ENCODE assay signal across 6 cellular contexts in the genomic region with DNA sequence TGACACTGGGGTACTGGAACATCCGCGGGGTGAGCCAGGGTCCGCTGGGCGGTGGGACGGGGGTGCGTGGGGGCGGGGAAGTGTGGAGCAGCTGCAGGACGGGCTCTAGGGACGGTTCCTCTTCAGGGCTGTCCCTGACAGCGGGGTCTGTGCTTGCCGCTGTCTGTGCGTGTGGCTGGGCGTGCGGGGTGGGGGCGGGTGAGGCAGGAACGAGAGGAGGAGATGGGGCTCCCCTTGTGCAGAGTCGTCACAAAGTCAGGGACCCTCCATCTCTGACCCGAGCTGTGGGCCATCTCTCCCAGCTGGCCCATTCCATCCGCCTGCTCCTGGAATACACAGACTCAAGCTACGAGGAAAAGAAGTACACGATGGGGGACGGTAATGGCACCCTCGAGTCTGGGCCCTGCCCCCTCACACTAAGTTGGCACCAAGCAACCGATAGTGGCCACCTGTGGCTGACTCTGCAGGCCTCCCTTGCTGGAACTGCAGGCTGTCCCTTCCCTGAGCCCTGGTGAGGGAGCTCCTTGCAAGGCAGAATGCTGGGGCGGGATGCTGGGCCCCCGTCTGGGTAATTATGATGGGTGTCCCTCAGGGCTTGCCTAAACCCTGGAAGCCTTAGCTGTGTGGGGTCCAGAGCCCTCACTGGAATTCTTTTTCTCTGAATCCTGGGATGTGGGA. TPM values are rescaled to one million over a fixed set of nuclear protein-coding genes. Genes with fewer than 3 reads are reported as not detected.
DNase-seq lines count a peak whose midpoint lies in the region; ATAC-seq, FAIRE-seq and TF ChIP-seq lines count a peak whose summit lies in the region.

No MANE protein-coding gene starts in this region.

- no peaks in the 10 kb centered on the region for H3K9me2 ChIP-seq in hepatocyte (replicated peaks; ENCODE audit: insufficient read depth)

- ATAC-seq in HG03460 (IDR thresholded peaks at IDR 0.05; ENCODE audit: unreplicated experiment), result no peak

- H2AFZ ChIP-seq in hepatocyte, result peak overlapping the region; percentile 54

- in situ Hi-C loops in transverse colon (cut with MboI; ENCODE audit: low pct_ligation_motif_present in 1 of 4, low pct_unique_long_range_greater_than_20kb in 1 of 4, low sequenced_read_pairs in 3 of 4), result loop anchor here in 1 of 4 donors (25.0 kb wide), 1 partner anchor 319 kb away; the partner anchor contains the start of gene AHCYL1

- no peak for TF ChIP-seq EP300 in transverse colon (IDR thresholded peaks at IDR 0.05; ENCODE audit: low read depth)

- no peaks in the 10 kb centered on the region for H3K27me3 ChIP-seq in hepatocyte
- no peaks in the 10 kb centered on the region for H3K27me3 ChIP-seq in transverse colon

- POLR2A ChIA-PET in activated CD4-positive, alpha-beta T cell treated with anti-CD3 and anti-CD28 coated beads, Interleukin-2, amount 10 ng/mL, durations not matched to agents 7 days and 5 days (lab: Charles Lee), result interaction anchor here (0.6 kb wide), 1 partner anchor 424 kb away, joined by 3 read pairs; no protein-coding TSS in a partner anchor

- DNase-seq in activated CD4-positive, alpha-beta T cell treated with anti-CD3 and anti-CD28 coated beads, Interleukin-2, amount 10 ng/mL, durations not matched to agents 7 days and 5 days, result no peak
- DNase-seq in activated CD4-positive, alpha-beta T cell treated with anti-CD3 and anti-CD28 coated beads, Interleukin-2, amount 50 U/mL, for 4 hours, result no peak
- DNase-seq in hepatocyte (ENCODE audit: low spot score) (no peak), transverse colon (no peak), GM19239 (ENCODE audit: insufficient read length, low spot score) (no peak)

- no peak for TF ChIP-seq CTCF in hepatocyte (IDR thresholded peaks at IDR 0.05; ENCODE audit: poor library complexity)
- no peak for TF ChIP-seq CTCF in transverse colon (IDR thresholded peaks at IDR 0.05)

- H3K4me1 ChIP-seq in hepatocyte (ENCODE audit: insufficient read depth) (peaks cover 4% of the 10 kb centered on the region), transverse colon (peaks cover 0 to 14% (median 6%) of the 10 kb centered on the region in 4 donors)

- CTCF ChIA-PET in activated CD4-positive, alpha-beta T cell treated with anti-CD3 and anti-CD28 coated beads, Interleukin-2, amount 10 ng/mL, durations not matched to agents 7 days and 5 days (lab: Charles Lee), result interaction anchor here (0.6 to 1.8 kb wide), 5 partner anchors 28 to 1271 kb away, joined by 3 to 4 read pairs (median 3); no protein-coding TSS in a partner anchor

- no peaks in the 10 kb centered on the region for H3K9me3 ChIP-seq in hepatocyte (ENCODE audit: low read depth)
- H3K9me3 ChIP-seq in transverse colon, result no peaks in the 10 kb centered on the region

- no peaks in the 10 kb centered on the region for H3K36me3 ChIP-seq in hepatocyte (replicated peaks; ENCODE audit: insufficient read depth, low read depth)
- no peaks in the 10 kb centered on the region for H3K36me3 ChIP-seq in transverse colon

- H3K4me1 Mint-ChIP-seq in activated CD4-positive, alpha-beta T cell treated with anti-CD3 and anti-CD28 coated beads, Interleukin-2, amount 10 ng/mL, durations not matched to agents 7 days and 5 days, result peaks cover 27% of the 10 kb centered on the region

- H3K27ac Mint-ChIP-seq in activated CD4-positive, alpha-beta T cell treated with anti-CD3 and anti-CD28 coated beads, Interleukin-2, amount 10 ng/mL, durations not matched to agents 7 days and 5 days, result peak overlapping the region; percentile 75

- no peaks in the 10 kb centered on the region for H4K20me1 ChIP-seq in hepatocyte (ENCODE audit: insufficient read depth, poor library complexity, severe bottlenecking)

- H3K27ac ChIP-seq in hepatocyte (peak overlapping the region; percentile 27), transverse colon (peak overlapping the region; percentile 33 to 78 (median 62))

- TF ChIP-seq POLR2A in transverse colon (IDR thresholded peaks at IDR 0.05), result no peak

- H3K9me3 Mint-ChIP-seq in activated CD4-positive, alpha-beta T cell treated with anti-CD3 and anti-CD28 coated beads, Interleukin-2, amount 10 ng/mL, durations not matched to agents 7 days and 5 days, result no peaks in the 10 kb centered on the region

- no peaks in the 10 kb centered on the region for H3K79me2 ChIP-seq in hepatocyte

- 23% methylated on average over 10 of the region's 26 CpGs for WGBS in hepatocyte (ENCODE audit: low lambda C conversion rate, missing lambda C conversion rate)
- WGBS in transverse colon (ENCODE audit: low coverage in 1 of 2), 2 donors, result 20 to 28% methylated on average over 1 to 23 of the region's 26 CpGs

- H3K4me3 Mint-ChIP-seq in activated CD4-positive, alpha-beta T cell treated with anti-CD3 and anti-CD28 coated beads, Interleukin-2, amount 10 ng/mL, durations not matched to agents 7 days and 5 days, result peak overlapping the region; percentile 75

- H3K4me3 ChIP-seq in hepatocyte, result peak overlapping the region; percentile 43
- H3K4me3 ChIP-seq in transverse colon, result peak overlapping the region; percentile 36 to 61 (median 44)

- FAIRE-seq in GM19239 (lab: Jason Lieb, UNC), result no peak

- peaks cover 2% of the 10 kb centered on the region for H3K36me3 Mint-ChIP-seq in activated CD4-positive, alpha-beta T cell treated with anti-CD3 and anti-CD28 coated beads, Interleukin-2, amount 10 ng/mL, durations not matched to agents 7 days and 5 days (ENCODE audit: low read depth)

- intact Hi-C loops in transverse colon (cut with DNase I; ENCODE audit: low total_unique reads), result no loop called here

- no peaks in the 10 kb centered on the region for H3K27me3 Mint-ChIP-seq in activated CD4-positive, alpha-beta T cell treated with anti-CD3 and anti-CD28 coated beads, Interleukin-2, amount 10 ng/mL, durations not matched to agents 7 days and 5 days

- peak overlapping the region; percentile 70 for H3K4me2 ChIP-seq in hepatocyte

RNA-seq across cellular contexts. Expression of gene GSTM2, which starts 0.4 kb away (rescaled TPM):
- 10 to 100 TPM; 33.4 to 33.5 TPM for total RNA-seq in activated CD4-positive, alpha-beta T cell treated with anti-CD3 and anti-CD28 coated beads, Interleukin-2, amount 10 ng/mL, durations not matched to agents 7 days and 5 days
- total RNA-seq in hepatocyte (46.5 and 48.7 TPM in 2 replicates), transverse colon (10 to 100 TPM; 27.0 to 87.5 (median 57.2) TPM)
- 91.4 and 106 TPM in 2 replicates for polyA plus RNA-seq in hepatocyte

RNA-seq across cellular contexts. Expression of gene GSTM4, which starts 12.4 kb away (rescaled TPM):
- total RNA-seq in activated CD4-positive, alpha-beta T cell treated with anti-CD3 and anti-CD28 coated beads, Interleukin-2, amount 10 ng/mL, durations not matched to agents 7 days and 5 days, result 10 to 100 TPM; 34.3 to 36.3 TPM
- total RNA-seq in hepatocyte, result 64.5 and 99.9 TPM in 2 replicates
- 97.4 and 116 TPM in 2 replicates for polyA plus RNA-seq in hepatocyte
- 100 to 1,000 TPM in 2 of 4 donors, 10 to 100 TPM in 2; 64.9 to 104 (median 94.8) TPM for total RNA-seq in transverse colon

RNA-seq across cellular contexts. Expression of gene GSTM1, which starts 19.4 kb away (rescaled TPM):
- total RNA-seq in activated CD4-positive, alpha-beta T cell treated with anti-CD3 and anti-CD28 coated beads, Interleukin-2, amount 10 ng/mL, durations not matched to agents 7 days and 5 days, result 10 to 100 TPM; 68.4 to 77.2 TPM
- total RNA-seq in hepatocyte, result 19.9 and 21.1 TPM in 2 replicates
- polyA plus RNA-seq in hepatocyte, result 44.3 and 47.4 TPM in 2 replicates
- 10 to 100 TPM in 1 of 4 donors, not detected in 3; 18.1 TPM for total RNA-seq in transverse colon

RNA-seq across cellular contexts. Expression of gene GSTM5, which starts 43.8 kb away (rescaled TPM):
- total RNA-seq in activated CD4-positive, alpha-beta T cell treated with anti-CD3 and anti-CD28 coated beads, Interleukin-2, amount 10 ng/mL, durations not matched to agents 7 days and 5 days, result under 1 TPM in 1 of 2 experiments, not detected in 1; 0.17 TPM
- total RNA-seq in hepatocyte (0.12 and 3.0 TPM in 2 replicates), transverse colon (1 to 10 TPM in 2 of 4 donors, not detected in 2; 1.2 to 1.4 TPM)
- polyA plus RNA-seq in hepatocyte, result 1.2 and 1.6 TPM in 2 replicates

RNA-seq across cellular contexts. Expression of gene AMPD2, which starts 48.6 kb away (rescaled TPM):
- total RNA-seq in activated CD4-positive, alpha-beta T cell treated with anti-CD3 and anti-CD28 coated beads, Interleukin-2, amount 10 ng/mL, durations not matched to agents 7 days and 5 days, result 100 to 1,000 TPM; 116 to 120 TPM
- total RNA-seq in hepatocyte (63.1 and 81.9 TPM in 2 replicates), transverse colon (10 to 100 TPM; 21.3 to 59.7 (median 39.0) TPM)
- polyA plus RNA-seq in hepatocyte, result 80.9 and 101 TPM in 2 replicates
